In genomic region chr5:16483361-16483760, GRCh38 we compare ENCODE assay signal across 1 cellular context.
TF ChIP-seq lines count a peak whose summit lies in the region.

No MANE protein-coding gene starts in this region.

TF ChIP-seq in SK-N-SH, 30 proteins besides CTCF, POLR2A, EP300 and RAD21 (continued from another document):
- TF ChIP-seq IRF3 (IDR thresholded peaks at IDR 0.05; ENCODE audit: low read depth, low read length) (no peak), MEF2A (IDR thresholded peaks at IDR 0.05; ENCODE audit: borderline replicate concordance, low read depth) (no peak), NRF1 (IDR thresholded peaks at IDR 0.05; ENCODE audit: low read depth, low read length) (no peak), TAF1 (IDR thresholded peaks at IDR 0.05; ENCODE audit: borderline replicate concordance, low read depth, low read length) (no peak), USF1 (IDR thresholded peaks at IDR 0.05; ENCODE audit: borderline replicate concordance, low read depth) (no peak), FOSL2 (IDR thresholded peaks at IDR 0.05; ENCODE audit: borderline replicate concordance, low read depth) (no peak), RCOR1 (IDR thresholded peaks at IDR 0.05; ENCODE audit: low read length) (no peak), TEAD4 (IDR thresholded peaks at IDR 0.05; ENCODE audit: borderline replicate concordance, insufficient read depth) (no peak), GABPA (IDR thresholded peaks at IDR 0.05; ENCODE audit: low read depth) (no peak), JUND (IDR thresholded peaks at IDR 0.05) (no peak), MAX (IDR thresholded peaks at IDR 0.05; ENCODE audit: low read depth) (no peak)
